8 cellular contexts compared by ENCODE assay signal in the genomic region with DNA sequence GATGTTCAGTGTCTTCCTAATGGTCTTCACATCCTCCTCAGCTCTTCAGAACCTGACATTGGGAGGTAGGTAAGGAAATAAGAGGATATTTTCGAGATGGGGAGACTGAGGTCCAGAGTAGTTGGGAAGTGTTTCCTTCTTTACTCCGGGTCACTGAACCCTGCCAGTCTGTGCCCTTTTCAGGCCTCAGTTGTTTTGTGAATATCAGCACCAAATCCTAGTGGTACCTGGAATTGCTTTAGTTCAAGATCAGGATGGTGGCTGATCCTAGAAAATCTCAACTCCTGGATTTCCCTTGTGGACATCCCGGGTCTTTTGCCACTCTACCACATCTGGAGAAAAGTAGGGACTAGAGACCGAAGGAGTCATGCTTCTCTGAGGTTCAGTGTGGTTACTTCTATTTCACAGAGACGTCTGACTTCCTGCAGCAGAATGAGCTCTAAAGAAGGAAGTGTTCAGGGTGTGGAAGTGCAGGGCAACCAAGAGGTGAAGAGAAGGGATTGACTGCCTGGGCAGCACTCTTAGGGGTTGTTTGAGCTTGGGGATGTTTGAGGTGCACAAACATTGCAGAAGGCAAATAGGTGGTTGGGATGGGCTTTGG. TPM values are rescaled to one million over a fixed set of nuclear protein-coding genes. Genes with fewer than 3 reads are reported as not detected.
DNase-seq lines count a peak whose midpoint lies in the region; ATAC-seq and TF ChIP-seq lines count a peak whose summit lies in the region.

No MANE protein-coding gene starts in this region.

- peaks cover 14% of the 10 kb centered on the region; the same call in 1 of the 2 replicates for H4K20me1 ChIP-seq in DND-41 (ENCODE audit: insufficient read depth, low read length)
- no peaks in the 10 kb centered on the region for H4K20me1 ChIP-seq in MM.1S (ENCODE audit: insufficient read depth, low read length)

- no peaks in the 10 kb centered on the region for H3K9me2 ChIP-seq in MM.1S (replicated peaks; ENCODE audit: insufficient read depth, low read length)

- peaks cover 65% of the 10 kb centered on the region for H3K79me2 ChIP-seq in DND-41 (ENCODE audit: insufficient read depth, low read length)
- H3K79me2 ChIP-seq in MM.1S (ENCODE audit: low read length), result peaks cover 52% of the 10 kb centered on the region

- H2AFZ ChIP-seq in DND-41 (ENCODE audit: low read depth, low read length) (peak overlapping the region; percentile 79), MM.1S (ENCODE audit: low read length) (no peak overlapping the region)

- no peak for TF ChIP-seq POLR2A in heart left ventricle (IDR thresholded peaks at IDR 0.05)

- H3F3A ChIP-seq in MM.1S (ENCODE audit: insufficient read depth, low read length), result peaks cover 58% of the 10 kb centered on the region

- H3K9ac ChIP-seq in DND-41 (ENCODE audit: low read depth, low read length) (peak overlapping the region; percentile 78), MM.1S (ENCODE audit: low read length) (peak overlapping the region; percentile 90)

- no peaks in the 10 kb centered on the region for H3K9me3 ChIP-seq in DND-41 (ENCODE audit: insufficient read depth, low read length, severe bottlenecking)
- no peaks in the 10 kb centered on the region for H3K9me3 ChIP-seq in MM.1S (replicated peaks; ENCODE audit: insufficient read depth, low read length)
- no peaks in the 10 kb centered on the region for H3K9me3 ChIP-seq in heart left ventricle

- peak overlapping the region; percentile 85 for H3K27ac ChIP-seq in DND-41 (ENCODE audit: low read length)
- peak overlapping the region; percentile 83 for H3K27ac ChIP-seq in MM.1S (ENCODE audit: low read length)
- peak overlapping the region in 11 of 12 donors; percentile 44 to 95 (median 85) for H3K27ac ChIP-seq in heart left ventricle

- H3K4me2 ChIP-seq in DND-41 (ENCODE audit: insufficient read depth, low read length) (peak overlapping the region; percentile 95), MM.1S (ENCODE audit: low read depth, low read length) (peak overlapping the region; percentile 91)

- H3K4me1 ChIP-seq in DND-41 (ENCODE audit: insufficient read depth, low read length) (peaks cover 58% of the 10 kb centered on the region), MM.1S (ENCODE audit: low read length) (peaks cover 31% of the 10 kb centered on the region), heart left ventricle (peaks cover 0 to 56% (median 15%) of the 10 kb centered on the region in 12 donors)

- peak; percentile 55 for DNase-seq in DND-41
- peak; percentile 60 for DNase-seq in MM.1S
- peak; percentile 52 to 53 for DNase-seq in activated T-cell treated with anti-CD3 and anti-CD28 coated beads, Interleukin-2, amount 50 U/mL, for 48 hours
- DNase-seq in heart left ventricle, result no peak
- no peak for DNase-seq in sciatic nerve (ENCODE audit: low spot score)
- no peak for DNase-seq in omental fat pad (ENCODE audit: low spot score)

- H3K4me3 ChIP-seq in DND-41 (ENCODE audit: low read depth in 1 of 2, low read length in 2 of 2) (peak overlapping the region; percentile 54 to 88), MM.1S (ENCODE audit: low read length) (peak overlapping the region; percentile 95), heart left ventricle (peak overlapping the region; percentile 62 to 93 (median 76))

- WGBS in heart left ventricle, 4 donors, result 42 to 59% (median 48%) methylated on average over 5 of the region's 5 CpGs

- ATAC-seq in DND-41 (ENCODE audit: insufficient read depth, low read depth) (peak; percentile 61), heart left ventricle (peak in 3 of 4 donors; percentile 7 to 35 (median 14)), sciatic nerve (peak; percentile 16), omental fat pad (ENCODE audit: low FRiP score) (no peak), GM19452 (IDR thresholded peaks at IDR 0.05; ENCODE audit: unreplicated experiment) (no peak), GM21619 (IDR thresholded peaks at IDR 0.05; ENCODE audit: unreplicated experiment) (no peak)

- intact Hi-C loops in heart left ventricle (cut with DNase I) (loop anchor here in 2 of 10 donors (5.0 to 10.0 kb wide), 2 partner anchors 80 to 447 kb away; a partner anchor contains a TSS), sciatic nerve (cut with DNase I) (no loop called here)

- peaks cover 4% of the 10 kb centered on the region for H3K36me3 ChIP-seq in DND-41 (ENCODE audit: insufficient read depth, low read length)
- 0 out of 2 replicates have a peak, but pooled peaks cover 2% of the 10 kb centered on the region for H3K36me3 ChIP-seq in MM.1S (replicated peaks; ENCODE audit: insufficient read depth, low read length)
- peaks cover 0 to 6% (median 4%) of the 10 kb centered on the region in 9 donors for H3K36me3 ChIP-seq in heart left ventricle

- TF ChIP-seq CTCF in DND-41 (IDR thresholded peaks at IDR 0.05; ENCODE audit: borderline replicate concordance, extremely low read depth, low read length, poor library complexity, severe bottlenecking) (peak; percentile 4), MM.1S (IDR thresholded peaks at IDR 0.05; ENCODE audit: low read length) (no peak), heart left ventricle (IDR thresholded peaks at IDR 0.05) (no peak), omental fat pad (IDR thresholded peaks at IDR 0.05) (no peak)

- H3K27me3 ChIP-seq in DND-41 (ENCODE audit: insufficient read depth, low read length, poor library complexity), result no peaks in the 10 kb centered on the region
- no peaks in the 10 kb centered on the region for H3K27me3 ChIP-seq in MM.1S (replicated peaks; ENCODE audit: insufficient read depth, low read length)
- H3K27me3 ChIP-seq in heart left ventricle, result no peaks in the 10 kb centered on the region

RNA-seq across cellular contexts. Expression of a gene that starts 1.0 kb away (rescaled TPM):
- 10 to 100 TPM in 2 of 9 donors, 1 to 10 TPM in 7; 8.1 to 25.3 (median 9.5) TPM for total RNA-seq in heart left ventricle
- 1 to 10 TPM; 3.2 to 7.9 TPM for polyA plus RNA-seq in heart left ventricle
- 43.8 TPM for total RNA-seq in sciatic nerve
- total RNA-seq in omental fat pad, result 10 to 100 TPM; 26.4 to 51.9 (median 38.6) TPM

RNA-seq across cellular contexts. Expression of a gene that starts 7.1 kb away (rescaled TPM):
- total RNA-seq in heart left ventricle, result 10 to 100 TPM in 6 of 9 donors, 1 to 10 TPM in 3; 6.9 to 15.9 (median 12.7) TPM
- 10 to 100 TPM in 1 of 2 donors, 1 to 10 TPM in 1; 5.4 to 27.4 TPM for polyA plus RNA-seq in heart left ventricle
- 19.3 TPM for total RNA-seq in sciatic nerve
- total RNA-seq in omental fat pad, result 10 to 100 TPM in 3 of 4 donors, 1 to 10 TPM in 1; 9.1 to 23.9 (median 12.1) TPM

RNA-seq across cellular contexts. Expression of a gene that starts 57.4 kb away (rescaled TPM):
- total RNA-seq in heart left ventricle (1 to 10 TPM in 8 of 9 donors, under 1 TPM in 1; 0.58 to 5.9 (median 2.3) TPM), sciatic nerve (15.6 TPM), omental fat pad (10 to 100 TPM in 2 of 4 donors, 1 to 10 TPM in 2; 5.1 to 17.1 (median 10.3) TPM)
- polyA plus RNA-seq in heart left ventricle, result 1 to 10 TPM; 2.8 to 3.1 TPM

Comparison
In these comparisons a context has a peak if more than half of its experiments do, and no peak if none do; other contexts are left out.
1. ATAC-seq: peak in DND-41 (single experiment), heart left ventricle (3 of 4) and sciatic nerve (single experiment); none in omental fat pad (single experiment), GM19452 (single experiment) and GM21619 (single experiment).
2. DNase-seq: peak in DND-41 (single experiment), MM.1S (single experiment) and activated T-cell treated with anti-CD3 and anti-CD28 coated beads, Interleukin-2, amount 50 U/mL, for 48 hours (2 of 2); none in heart left ventricle (0 of 5), sciatic nerve (single experiment) and omental fat pad (single experiment).
3. Peak in every context shown above with its lines, with median percentiles within 50 percentile points of each other: H3K27ac ChIP-seq and H3K4me3 ChIP-seq.